ENCODE assay signal across 8 cellular contexts in genomic region chr6:35449287-35449881, GRCh38. TPM values are rescaled to one million over a fixed set of nuclear protein-coding genes. Genes with fewer than 3 reads are reported as not detected.
A peak's percentile ranks its signal among the peaks of the same experiment; 100 is the strongest.
DNase-seq lines count a peak whose midpoint lies in the region; ATAC-seq and TF ChIP-seq lines count a peak whose summit lies in the region.

No MANE protein-coding gene starts in this region.

- no peaks in the 10 kb centered on the region for H3K27me3 ChIP-seq in adipocyte (replicated peaks; ENCODE audit: control insufficient read depth, insufficient read depth, low read length)
- no peaks in the 10 kb centered on the region for H3K27me3 ChIP-seq in left ventricle myocardium inferior (ENCODE audit: low read depth)

- intact Hi-C loops in OCI-LY7 (cut with micrococcal nuclease; ENCODE audit: unreplicated experiment): loop anchor here (1.0 kb wide), 2 partner anchors 107 to 152 kb away; partner anchors contain the start of genes DEF6 and PPARD
- intact Hi-C loops in left ventricle myocardium inferior (cut with micrococcal nuclease): loop anchor here (5.0 kb wide), 1 partner anchor 107 kb away; the partner anchor contains the start of gene PPARD
- intact Hi-C loops in sciatic nerve (cut with DNase I): no loop called here

- peak; percentile 40 for TF ChIP-seq CTCF in AG04449 (IDR thresholded peaks at IDR 0.05; ENCODE audit: insufficient read depth, low read length, missing control alignments)
- TF ChIP-seq CTCF in GM12875 (IDR thresholded peaks at IDR 0.05; ENCODE audit: borderline replicate concordance, insufficient read depth, low read depth, low read length): peak; percentile 46; the same call in 1 of the 2 replicates
- TF ChIP-seq CTCF in LNCaP clone FGC (IDR thresholded peaks at IDR 0.05; ENCODE audit: control insufficient read depth, extremely low read depth, insufficient read depth): peak; percentile 69
- TF ChIP-seq CTCF in OCI-LY7 (conservative IDR thresholded peaks at IDR 0.05; ENCODE audit: low read length): peak; percentile 84
- peak; percentile 82 for TF ChIP-seq CTCF in left ventricle myocardium inferior (IDR thresholded peaks at IDR 0.05; ENCODE audit: borderline replicate concordance)

- H3K9me2 ChIP-seq in OCI-LY7 (ENCODE audit: insufficient read depth, low read length): no peaks in the 10 kb centered on the region

- CTCF ChIA-PET in AG04449 (lab: Yijun Ruan, JAX): interaction anchor here (0.6 to 14.6 kb wide), 32 partner anchors 9 to 231 kb away, joined by 3 to 430 read pairs (median 7); partner anchors contain the start of genes DEF6, PPARD and RPL10A
- CTCF ChIA-PET in OCI-LY7 (lab: Charles Lee; ENCODE audit: unreplicated experiment): interaction anchor here (0.8 kb wide), 1 partner anchor 107 kb away, joined by 3 read pairs; the partner anchor contains the start of gene PPARD

- no peak overlapping the region for H3K9ac ChIP-seq in adipocyte (ENCODE audit: low read length)

- H3K4me1 ChIP-seq in OCI-LY7 (ENCODE audit: insufficient read depth, low read length, poor library complexity, severe bottlenecking): peaks cover 27% of the 10 kb centered on the region
- peaks cover 22% of the 10 kb centered on the region for H3K4me1 ChIP-seq in adipocyte (ENCODE audit: control insufficient read depth, insufficient read depth, low read length)
- H3K4me1 ChIP-seq in left ventricle myocardium inferior: peaks cover 32% of the 10 kb centered on the region

- peak; percentile 77 for ATAC-seq in sciatic nerve
- no peak for ATAC-seq in GM18498 (IDR thresholded peaks at IDR 0.05; ENCODE audit: unreplicated experiment)

- peaks cover 12% of the 10 kb centered on the region; the same call in 1 of the 2 replicates for H3K79me2 ChIP-seq in OCI-LY7 (ENCODE audit: insufficient read depth, low read depth, low read length)

- no TSS peak for BruUV-seq in OCI-LY7 (replicated peaks; lab: Mats Ljungman, UMichigan)

- no peak overlapping the region for H3K4me3 ChIP-seq in AG04449 (ENCODE audit: low read depth, low read length)
- no peak overlapping the region for H3K4me3 ChIP-seq in GM12875 (ENCODE audit: low read depth, low read length)
- H3K4me3 ChIP-seq in LNCaP clone FGC (ENCODE audit: low read depth, low read length): no peak overlapping the region
- no peak overlapping the region for H3K4me3 ChIP-seq in OCI-LY7 (ENCODE audit: low read depth, low read length, poor library complexity, severe bottlenecking)
- H3K4me3 ChIP-seq in adipocyte (ENCODE audit: low read length): no peak overlapping the region
- H3K4me3 ChIP-seq in left ventricle myocardium inferior: no peak overlapping the region

- H3K27ac ChIP-seq in OCI-LY7 (ENCODE audit: low read depth, low read length, poor library complexity, severe bottlenecking): no peak overlapping the region
- H3K27ac ChIP-seq in left ventricle myocardium inferior (replicated peaks): no peak overlapping the region

- H3K36me3 ChIP-seq in OCI-LY7 (ENCODE audit: insufficient read depth, low read length): no peaks in the 10 kb centered on the region
- no peaks in the 10 kb centered on the region for H3K36me3 ChIP-seq in adipocyte (ENCODE audit: control insufficient read depth, insufficient read depth, low read length, severe bottlenecking)
- no peaks in the 10 kb centered on the region for H3K36me3 ChIP-seq in left ventricle myocardium inferior

- DNase-seq in AG04449 (ENCODE audit: low read depth, low spot score) (no peak), LNCaP clone FGC (ENCODE audit: low read depth) (no peak), OCI-LY7 (ENCODE audit: low spot score) (peak; percentile 87), adipocyte (ENCODE audit: low read depth) (peak; percentile 94), left ventricle myocardium inferior (no peak), sciatic nerve (ENCODE audit: low spot score) (no peak)

- H4K20me1 ChIP-seq in OCI-LY7 (ENCODE audit: insufficient read depth, low read length): peaks cover 9% of the 10 kb centered on the region; the same call in 1 of the 2 replicates

- H2AFZ ChIP-seq in OCI-LY7 (ENCODE audit: low read length): no peak overlapping the region

- no peak overlapping the region for H3K4me2 ChIP-seq in OCI-LY7 (ENCODE audit: low read length)

- H3K9me3 ChIP-seq in OCI-LY7 (ENCODE audit: low read length): no peaks in the 10 kb centered on the region
- no peaks in the 10 kb centered on the region for H3K9me3 ChIP-seq in adipocyte (ENCODE audit: control insufficient read depth, low read length)
- no peaks in the 10 kb centered on the region for H3K9me3 ChIP-seq in left ventricle myocardium inferior (replicated peaks)

- POLR2A ChIA-PET in AG04449 (lab: Yijun Ruan, JAX) (interaction anchor here (0.9 to 1.6 kb wide), 2 partner anchors 19 to 107 kb away, joined by 3 to 7 read pairs; partner anchors contain the start of genes PPARD and RPL10A), OCI-LY7 (lab: Charles Lee) (interaction anchor here (1.0 kb wide), 1 partner anchor 22 kb away, joined by 3 read pairs; no protein-coding TSS in a partner anchor)

RNA-seq across cellular contexts. Expression of gene FANCE, which starts 2.8 kb away (rescaled TPM):
- 12.4 and 14.4 TPM in 2 replicates for total RNA-seq in OCI-LY7 (2014; rRNA removed; shearing (Covaris generic))
- total RNA-seq in OCI-LY7 (2022): 17.4 and 19.9 TPM in 2 replicates
- total RNA-seq in left ventricle myocardium inferior: 3.7 TPM
- total RNA-seq in sciatic nerve: 6.4 TPM

RNA-seq across cellular contexts. Expression of gene RPL10A, which starts 18.8 kb away (rescaled TPM):
- total RNA-seq in OCI-LY7 (2014; rRNA removed; shearing (Covaris generic)): 2,473 and 2,643 TPM in 2 replicates
- total RNA-seq in OCI-LY7 (2022) (1,541 and 1,581 TPM in 2 replicates), left ventricle myocardium inferior (552 TPM), sciatic nerve (813 TPM)

RNA-seq across cellular contexts. Expression of gene TEAD3, which starts 47.5 kb away (rescaled TPM):
- not detected in 2 replicates for total RNA-seq in OCI-LY7 (2014; rRNA removed; shearing (Covaris generic))
- not detected in 2 replicates for total RNA-seq in OCI-LY7 (2022)
- total RNA-seq in left ventricle myocardium inferior: 28.0 TPM
- 20.5 TPM for total RNA-seq in sciatic nerve

Comparison
In these comparisons a context has a peak if more than half of its experiments do, and no peak if none do; other contexts are left out.
1. DNase-seq: peak in OCI-LY7 (single experiment) and adipocyte (single experiment); none in AG04449 (single experiment), LNCaP clone FGC (single experiment), left ventricle myocardium inferior (single experiment) and sciatic nerve (single experiment).
2. RNA of gene TEAD3, which starts 47.5 kb away (total RNA-seq): 28.0 TPM in left ventricle myocardium inferior (single experiment) and 20.5 TPM in sciatic nerve (single experiment); not detected in OCI-LY7; every median in the first group is over 10 times any median in the second.
3. Peak in every context shown above with its lines, with median percentiles within 50 percentile points of each other: CTCF ChIP-seq.